Comparison of ENCODE assay signal across 7 cellular contexts in the genomic region with DNA sequence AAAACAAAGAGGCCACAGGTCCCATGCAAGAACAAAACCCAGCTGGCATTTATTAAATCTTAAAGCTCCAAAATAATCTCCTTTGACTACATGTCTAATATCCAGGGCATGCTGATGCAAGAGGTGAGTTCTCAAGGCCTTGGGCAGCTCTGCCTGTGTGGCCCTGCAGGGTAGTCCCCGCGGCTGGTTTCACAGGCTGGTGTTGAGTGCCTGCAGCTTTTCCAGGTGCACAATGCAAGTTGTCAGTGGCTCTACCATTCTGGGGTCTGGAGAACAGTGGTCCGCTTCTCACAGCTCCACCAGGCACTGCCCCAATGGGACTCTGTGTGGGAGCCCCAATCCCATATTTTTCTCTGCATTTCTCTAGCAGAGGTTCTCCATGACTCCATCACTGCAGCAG. TPM values are rescaled to one million over a fixed set of nuclear protein-coding genes. Genes with fewer than 3 reads are reported as not detected.
"Had no signal": no experiment of that assay in that cellular context is flagged by ENCODE, and none has a peak within 500 bp of the region (broad histone marks: within the 10 kb centered on the region; RNA-seq: fewer than 3 reads in every experiment).

No MANE protein-coding gene starts in this region.

- DNase-seq: H9, HCEC 1CT had no signal

- H3K4me2 ChIP-seq: GM23338 had no signal

- H3K4me3 ChIP-seq: GM23338 had no signal

- H3K4me1 Mint-ChIP-seq: GM23338, H9 had no signal

- H3K27ac Mint-ChIP-seq: GM23338, H9, IgD-negative memory B cell had no signal

- H3K27me3 Mint-ChIP-seq: IgD-negative memory B cell had no signal

- H3K36me3 Mint-ChIP-seq: IgD-negative memory B cell had no signal

- H3K27ac ChIP-seq: HL-60 had no signal

- ATAC-seq: GM23338, HepG2 had no signal

- H2AFZ ChIP-seq: GM23338 had no signal

- H3K4me3 Mint-ChIP-seq: GM23338, H9, IgD-negative memory B cell had no signal

RNA-seq across cellular contexts. Expression of gene HCN1, which starts 54.4 kb away (rescaled TPM):
- total RNA-seq: HepG2, HT1080 had no signal
- polyA plus RNA-seq: HepG2, IgD-negative memory B cell had no signal
